In genomic region chr10:3421537-3422257, GRCh38 we compare ENCODE assay signal across 21 cellular contexts.
DNase-seq lines count a peak whose midpoint lies in the region; ATAC-seq and TF ChIP-seq lines count a peak whose summit lies in the region.
"Had no signal": no experiment of that assay in that cellular context is flagged by ENCODE, and none has a peak within 500 bp of the region (broad histone marks: within the 10 kb centered on the region; RNA-seq: fewer than 3 reads in every experiment).

No MANE protein-coding gene starts in this region.

- H3K4me3 Mint-ChIP-seq in activated CD4-positive, alpha-beta T cell treated with anti-CD3 and anti-CD28 coated beads, Interleukin-2, amount 10 ng/mL, durations not matched to agents 24 days and 14 days, result no peak overlapping the region
- peak overlapping the region; percentile 41 for H3K4me3 Mint-ChIP-seq in central memory CD8-positive, alpha-beta T cell
- no peak overlapping the region for H3K4me3 Mint-ChIP-seq in osteocyte (ENCODE audit: unreplicated experiment)
- H3K4me3 Mint-ChIP-seq: activated naive CD8-positive, alpha-beta T cell treated with anti-CD3 and anti-CD28 coated beads, Interleukin-2, amount 50 U/mL, for 24 hours had no signal

- TF ChIP-seq CTCF in osteocyte (IDR thresholded peaks at IDR 0.05), result no peak

- DNase-seq in activated CD4-positive, alpha-beta T cell treated with anti-CD3 and anti-CD28 coated beads, Interleukin-2, amount 10 ng/mL, durations not matched to agents 24 days and 14 days, result peak; percentile 61
- no peak for DNase-seq in activated CD4-positive, alpha-beta T cell treated with anti-CD3 and anti-CD28 coated beads, Interleukin-2, amount 50 U/mL, for 4 hours
- no peak for DNase-seq in central memory CD8-positive, alpha-beta T cell (ENCODE audit: low spot score in 2 of 2)
- peak; percentile 63 for DNase-seq in osteocyte (ENCODE audit: extremely low spot score, unreplicated experiment)
- no peak for DNase-seq in stimulated activated naive CD4-positive, alpha-beta T cell (lab: John Stamatoyannopoulos, UW)
- no peak for DNase-seq in stimulated activated CD4-positive, alpha-beta T cell treated with anti-CD3 and anti-CD28 coated beads, Interleukin-2, amount 100 ng/mL, for 48 hours
- DNase-seq in Ammon's horn (ENCODE audit: low spot score), result no peak
- DNase-seq: activated CD4-positive, alpha-beta T cell treated with anti-CD3 and anti-CD28 coated beads for 4 hours; activated effector memory CD4-positive, alpha-beta T cell treated with Interleukin-2 at 50 U/mL for 16 hours; activated naive CD8-positive, alpha-beta T cell treated with anti-CD3 and anti-CD28 coated beads, Interleukin-2, amount 50 U/mL, for 24 hours; central memory CD4-positive, alpha-beta T cell; HCEC 1CT; left ventricle myocardium inferior; NCI-H1105; NCI-H187 treated with DMSO at 0.1 percent for 48 hours; NCI-H2227 treated with DMSO at 0.1 percent for 48 hours; NCI-H748 treated with DMSO at 0.1 percent for 48 hours; occipital lobe; transverse colon had no signal

- no peak overlapping the region for H3K27ac Mint-ChIP-seq in activated CD4-positive, alpha-beta T cell treated with anti-CD3 and anti-CD28 coated beads, Interleukin-2, amount 10 ng/mL, durations not matched to agents 24 days and 14 days
- peak overlapping the region; percentile 32 for H3K27ac Mint-ChIP-seq in central memory CD8-positive, alpha-beta T cell (ENCODE audit: low read depth)
- no peak overlapping the region for H3K27ac Mint-ChIP-seq in osteocyte (ENCODE audit: unreplicated experiment)
- H3K27ac Mint-ChIP-seq: activated naive CD8-positive, alpha-beta T cell treated with anti-CD3 and anti-CD28 coated beads, Interleukin-2, amount 50 U/mL, for 24 hours had no signal

- intact Hi-C loops in activated CD4-positive, alpha-beta T cell treated with anti-CD3 and anti-CD28 coated beads, Interleukin-2, amount 10 ng/mL, durations not matched to agents 24 days and 14 days (cut with micrococcal nuclease), result loop anchor here (5.0 kb wide), 1 partner anchor 56 kb away; no protein-coding TSS in a partner anchor

- H3K36me3 Mint-ChIP-seq in activated CD4-positive, alpha-beta T cell treated with anti-CD3 and anti-CD28 coated beads, Interleukin-2, amount 10 ng/mL, durations not matched to agents 24 days and 14 days (ENCODE audit: low read depth), result no peaks in the 10 kb centered on the region
- peaks cover 2% of the 10 kb centered on the region for H3K36me3 Mint-ChIP-seq in central memory CD8-positive, alpha-beta T cell (ENCODE audit: insufficient read depth)
- no peaks in the 10 kb centered on the region for H3K36me3 Mint-ChIP-seq in osteocyte (ENCODE audit: unreplicated experiment)

- H3K27me3 Mint-ChIP-seq in activated CD4-positive, alpha-beta T cell treated with anti-CD3 and anti-CD28 coated beads, Interleukin-2, amount 10 ng/mL, durations not matched to agents 24 days and 14 days, result peaks cover 19% of the 10 kb centered on the region
- H3K27me3 Mint-ChIP-seq in central memory CD8-positive, alpha-beta T cell, result peaks cover 16% of the 10 kb centered on the region
- no peaks in the 10 kb centered on the region for H3K27me3 Mint-ChIP-seq in osteocyte (ENCODE audit: unreplicated experiment)

- peak; percentile 80 for ATAC-seq in GM19452 (IDR thresholded peaks at IDR 0.05; ENCODE audit: unreplicated experiment)
- peak; percentile 54 for ATAC-seq in central memory CD8-positive, alpha-beta T cell (replicated peaks; ENCODE audit: extremely low read depth, poor library complexity, severe bottlenecking)
- ATAC-seq: activated naive CD8-positive, alpha-beta T cell treated with anti-CD3 and anti-CD28 coated beads, Interleukin-2, amount 50 U/mL, for 24 hours; K562 had no signal

- peaks cover 49% of the 10 kb centered on the region for H3K4me1 Mint-ChIP-seq in activated CD4-positive, alpha-beta T cell treated with anti-CD3 and anti-CD28 coated beads, Interleukin-2, amount 10 ng/mL, durations not matched to agents 24 days and 14 days
- H3K4me1 Mint-ChIP-seq in central memory CD8-positive, alpha-beta T cell, result peaks cover 35% of the 10 kb centered on the region
- H3K4me1 Mint-ChIP-seq in osteocyte (ENCODE audit: unreplicated experiment), result peaks cover 35% of the 10 kb centered on the region

- H3K9me3 Mint-ChIP-seq in activated CD4-positive, alpha-beta T cell treated with anti-CD3 and anti-CD28 coated beads, Interleukin-2, amount 10 ng/mL, durations not matched to agents 24 days and 14 days, result no peaks in the 10 kb centered on the region
- no peaks in the 10 kb centered on the region for H3K9me3 Mint-ChIP-seq in central memory CD8-positive, alpha-beta T cell
- H3K9me3 Mint-ChIP-seq in osteocyte (ENCODE audit: unreplicated experiment), result no peaks in the 10 kb centered on the region
- H3K9me3 Mint-ChIP-seq: activated naive CD8-positive, alpha-beta T cell treated with anti-CD3 and anti-CD28 coated beads, Interleukin-2, amount 50 U/mL, for 24 hours had no signal

Comparison
In these comparisons a context has a peak if more than half of its experiments do, and no peak if none do; other contexts are left out.
1. DNase-seq: peak in activated CD4-positive, alpha-beta T cell treated with anti-CD3 and anti-CD28 coated beads, Interleukin-2, amount 10 ng/mL, durations not matched to agents 24 days and 14 days (single experiment) and osteocyte (single experiment); none in activated CD4-positive, alpha-beta T cell treated with anti-CD3 and anti-CD28 coated beads, Interleukin-2, amount 50 U/mL, for 4 hours (0 of 2), central memory CD8-positive, alpha-beta T cell (0 of 2), stimulated activated naive CD4-positive, alpha-beta T cell (0 of 6), stimulated activated CD4-positive, alpha-beta T cell treated with anti-CD3 and anti-CD28 coated beads, Interleukin-2, amount 100 ng/mL, for 48 hours (0 of 2) and Ammon's horn (single experiment).